24 cellular contexts compared by ENCODE assay signal in genomic region chr15:31161990-31162389, GRCh38.
"Had no signal": no experiment of that assay in that cellular context is flagged by ENCODE, and none has a peak within 500 bp of the region (broad histone marks: within the 10 kb centered on the region; RNA-seq: fewer than 3 reads in every experiment).

No MANE protein-coding gene starts in this region.

- H3K4me1 Mint-ChIP-seq: activated B cell treated with CpG ODN at 0.5 μM for 24 hours; activated naive CD8-positive, alpha-beta T cell treated with anti-CD3 and anti-CD28 coated beads for 36 hours; naive B cell had no signal

- H3K36me3 ChIP-seq: adrenal gland, ascending aorta, heart left ventricle, thoracic aorta, uterus had no signal

- H3K9me3 Mint-ChIP-seq: activated B cell treated with CpG ODN at 0.5 μM for 24 hours; activated naive CD4-positive, alpha-beta T cell treated with anti-CD3 and anti-CD28 coated beads for 36 hours; activated naive CD8-positive, alpha-beta T cell treated with anti-CD3 and anti-CD28 coated beads for 36 hours; activated T-cell treated with anti-CD3 and anti-CD28 coated beads, Interleukin-2, amount 50 U/mL, for 72 hours; effector memory CD8-positive, alpha-beta T cell; mesothelial cell of epicardium; naive B cell; type B pancreatic cell had no signal

- H3K27ac Mint-ChIP-seq: activated B cell treated with CpG ODN at 0.5 μM for 24 hours; activated naive CD4-positive, alpha-beta T cell treated with anti-CD3 and anti-CD28 coated beads for 36 hours; activated naive CD8-positive, alpha-beta T cell treated with anti-CD3 and anti-CD28 coated beads for 36 hours; activated T-cell treated with anti-CD3 and anti-CD28 coated beads, Interleukin-2, amount 50 U/mL, for 72 hours; mesothelial cell of epicardium; type B pancreatic cell had no signal

- H3K27ac ChIP-seq: adrenal gland, ascending aorta, heart left ventricle, thoracic aorta, uterus had no signal

- H3K4me1 ChIP-seq: adrenal gland, ascending aorta, uterus had no signal

- DNase-seq: activated B cell treated with CpG ODN at 0.5 μM for 24 hours; activated effector memory CD4-positive, alpha-beta T cell treated with anti-CD3 and anti-CD28 coated beads, Interleukin-2, amount 50 U/mL, for 16 hours; activated naive CD4-positive, alpha-beta T cell treated with anti-CD3 and anti-CD28 coated beads for 36 hours; activated naive CD8-positive, alpha-beta T cell treated with anti-CD3 and anti-CD28 coated beads for 36 hours; activated T-cell treated with anti-CD3 and anti-CD28 coated beads for 4 hours; activated T-cell treated with anti-CD3 and anti-CD28 coated beads, Interleukin-2, amount 50 U/mL, for 72 hours; adrenal gland; cortex of kidney; effector memory CD8-positive, alpha-beta T cell; foreskin fibroblast; heart left ventricle; naive B cell; occipital lobe; right cardiac atrium; stimulated activated CD4-positive, alpha-beta T cell treated with anti-CD3 and anti-CD28 coated beads, Interleukin-15, amount 100 ng/mL, for 24 hours; stimulated activated CD4-positive, alpha-beta T cell treated with anti-CD3 and anti-CD28 coated beads, Interleukin-2, amount 100 ng/mL, for 24 hours; stimulated activated naive CD4-positive, alpha-beta T cell; T-helper 9 cell; uterus had no signal

- H3K4me3 ChIP-seq: adrenal gland, ascending aorta, heart left ventricle, thoracic aorta, uterus had no signal

- H3K27me3 Mint-ChIP-seq: activated naive CD8-positive, alpha-beta T cell treated with anti-CD3 and anti-CD28 coated beads for 36 hours; effector memory CD8-positive, alpha-beta T cell; type B pancreatic cell had no signal

- H3K27me3 ChIP-seq: adrenal gland, ascending aorta, heart left ventricle, uterus had no signal

- H3K36me3 Mint-ChIP-seq: activated naive CD8-positive, alpha-beta T cell treated with anti-CD3 and anti-CD28 coated beads for 36 hours; brain; mesothelial cell of epicardium; naive B cell; type B pancreatic cell had no signal

- H3K4me3 Mint-ChIP-seq: activated B cell treated with CpG ODN at 0.5 μM for 24 hours; activated naive CD4-positive, alpha-beta T cell treated with anti-CD3 and anti-CD28 coated beads for 36 hours; activated naive CD8-positive, alpha-beta T cell treated with anti-CD3 and anti-CD28 coated beads for 36 hours; activated T-cell treated with anti-CD3 and anti-CD28 coated beads, Interleukin-2, amount 50 U/mL, for 72 hours; brain; effector memory CD8-positive, alpha-beta T cell; mesothelial cell of epicardium; naive B cell; type B pancreatic cell had no signal

- H3K9me3 ChIP-seq: adrenal gland, ascending aorta, heart left ventricle, thoracic aorta, uterus had no signal

- ATAC-seq: activated T-cell treated with anti-CD3 and anti-CD28 coated beads, Interleukin-2, amount 50 U/mL, for 72 hours; effector memory CD8-positive, alpha-beta T cell; heart left ventricle; right cardiac atrium had no signal
